ENCODE assay signal across 8 cellular contexts in genomic region chr14:97221572-97221971, GRCh38.
"Had no signal": no experiment of that assay in that cellular context is flagged by ENCODE, and none has a peak within 500 bp of the region (broad histone marks: within the 10 kb centered on the region; RNA-seq: fewer than 3 reads in every experiment).

No MANE protein-coding gene starts in this region.

- DNase-seq: GM23248, GOT3, H7, HFFc6 had no signal

- H3K36me3 ChIP-seq: HAP-1 had no signal

- H3K4me1 ChIP-seq: HAP-1 had no signal

- H3K9me3 ChIP-seq: HAP-1 had no signal

- ATAC-seq: HCT116, HepG2 had no signal

- H3K27ac ChIP-seq: GM23248, HL-60 had no signal

- H3K9ac ChIP-seq: GM23248 had no signal

- H3K4me3 ChIP-seq: GM23248, HAP-1 had no signal
